2 cellular contexts compared by ENCODE assay signal in the genomic region with DNA sequence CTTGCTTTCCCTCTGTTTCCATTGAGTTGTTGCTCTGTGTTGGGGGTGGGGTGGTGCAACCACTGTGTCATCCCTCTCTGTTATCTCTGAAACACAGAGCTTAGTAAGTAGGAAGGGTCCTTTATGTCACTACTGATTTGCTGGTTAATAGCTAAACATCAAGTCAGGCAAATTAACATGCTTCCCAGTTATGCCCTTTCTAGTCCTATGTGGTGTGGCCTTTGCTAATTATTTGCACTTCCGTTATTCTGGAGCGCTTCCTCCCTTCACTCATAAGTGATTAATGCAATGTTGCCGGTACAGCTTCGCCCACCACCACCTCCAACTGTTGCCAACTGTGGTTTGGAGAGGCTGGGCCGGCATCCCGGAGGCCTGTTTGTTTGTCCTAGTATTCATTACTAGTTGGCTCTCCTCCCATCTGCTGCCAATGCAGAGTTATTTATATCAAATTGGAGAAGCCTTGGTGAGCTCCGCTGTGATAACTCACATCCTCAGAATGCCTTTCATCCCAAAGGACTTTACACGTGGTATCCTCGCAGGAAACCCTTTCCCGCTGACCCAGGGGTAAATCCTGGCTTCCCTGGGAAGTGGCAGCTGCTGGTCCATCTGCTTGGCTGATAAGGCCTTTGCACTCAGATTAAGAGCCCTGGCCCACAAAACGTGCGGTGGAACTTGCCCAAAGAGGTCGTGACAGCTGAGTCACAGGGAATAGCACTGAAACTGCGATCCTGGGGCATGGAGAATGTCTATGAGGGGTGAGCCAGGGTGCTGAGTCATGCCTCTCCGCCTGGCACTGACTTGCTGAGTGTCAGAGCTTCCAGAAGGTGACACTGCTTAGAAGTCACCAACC.
TF ChIP-seq lines count a peak whose summit lies in the region.

No MANE protein-coding gene starts in this region.

TF ChIP-seq in A549, 52 proteins besides CTCF, POLR2A, EP300 and RAD21 (continued from another document and continues in another):
- TF ChIP-seq, protein P1, sequence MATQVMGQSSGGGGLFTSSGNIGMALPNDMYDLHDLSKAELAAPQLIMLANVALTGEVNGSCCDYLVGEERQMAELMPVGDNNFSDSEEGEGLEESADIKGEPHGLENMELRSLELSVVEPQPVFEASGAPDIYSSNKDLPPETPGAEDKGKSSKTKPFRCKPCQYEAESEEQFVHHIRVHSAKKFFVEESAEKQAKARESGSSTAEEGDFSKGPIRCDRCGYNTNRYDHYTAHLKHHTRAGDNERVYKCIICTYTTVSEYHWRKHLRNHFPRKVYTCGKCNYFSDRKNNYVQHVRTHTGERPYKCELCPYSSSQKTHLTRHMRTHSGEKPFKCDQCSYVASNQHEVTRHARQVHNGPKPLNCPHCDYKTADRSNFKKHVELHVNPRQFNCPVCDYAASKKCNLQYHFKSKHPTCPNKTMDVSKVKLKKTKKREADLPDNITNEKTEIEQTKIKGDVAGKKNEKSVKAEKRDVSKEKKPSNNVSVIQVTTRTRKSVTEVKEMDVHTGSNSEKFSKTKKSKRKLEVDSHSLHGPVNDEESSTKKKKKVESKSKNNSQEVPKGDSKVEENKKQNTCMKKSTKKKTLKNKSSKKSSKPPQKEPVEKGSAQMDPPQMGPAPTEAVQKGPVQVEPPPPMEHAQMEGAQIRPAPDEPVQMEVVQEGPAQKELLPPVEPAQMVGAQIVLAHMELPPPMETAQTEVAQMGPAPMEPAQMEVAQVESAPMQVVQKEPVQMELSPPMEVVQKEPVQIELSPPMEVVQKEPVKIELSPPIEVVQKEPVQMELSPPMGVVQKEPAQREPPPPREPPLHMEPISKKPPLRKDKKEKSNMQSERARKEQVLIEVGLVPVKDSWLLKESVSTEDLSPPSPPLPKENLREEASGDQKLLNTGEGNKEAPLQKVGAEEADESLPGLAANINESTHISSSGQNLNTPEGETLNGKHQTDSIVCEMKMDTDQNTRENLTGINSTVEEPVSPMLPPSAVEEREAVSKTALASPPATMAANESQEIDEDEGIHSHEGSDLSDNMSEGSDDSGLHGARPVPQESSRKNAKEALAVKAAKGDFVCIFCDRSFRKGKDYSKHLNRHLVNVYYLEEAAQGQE (IDR thresholded peaks at IDR 0.05) = no peak
- TF ChIP-seq KDM5A (IDR thresholded peaks at IDR 0.05) (no peak), EHMT2 (IDR thresholded peaks at IDR 0.05; ENCODE audit: low read depth) (no peak), FOSB (CRISPR knock-in tag; IDR thresholded peaks at IDR 0.05) (no peak), JUNB (IDR thresholded peaks at IDR 0.05) (peak; percentile 42; the same call in 1 of the 2 replicates), SREBF2 (IDR thresholded peaks at IDR 0.05) (no peak), NPAS2 (CRISPR knock-in tag; IDR thresholded peaks at IDR 0.05; ENCODE audit: borderline replicate concordance) (0 out of 2 replicates have a peak, but pooled peaks have one; percentile 23), GATA3 (IDR thresholded peaks at IDR 0.05; ENCODE audit: borderline replicate concordance) (peak; percentile 40; the same call in 1 of the 2 replicates), TFCP2L1 (CRISPR knock-in tag; IDR thresholded peaks at IDR 0.05) (no peak), ZC3H11A (IDR thresholded peaks at IDR 0.05) (no peak), RCOR1 (IDR thresholded peaks at IDR 0.05; ENCODE audit: low read depth, low read length) (no peak), CBX8 (IDR thresholded peaks at IDR 0.05) (no peak), PHF8 (IDR thresholded peaks at IDR 0.05; ENCODE audit: borderline replicate concordance, low read depth) (no peak), CBX2 (IDR thresholded peaks at IDR 0.05; ENCODE audit: borderline replicate concordance, low read depth) (no peak), HOXA7 (CRISPR knock-in tag; IDR thresholded peaks at IDR 0.05) (no peak), BHLHE40 (IDR thresholded peaks at IDR 0.05; ENCODE audit: low read depth, low read length) (peak; percentile 60), EHF (CRISPR knock-in tag; IDR thresholded peaks at IDR 0.05) (peak; percentile 54; the same call in 1 of the 2 replicates), ESRRA (IDR thresholded peaks at IDR 0.05; ENCODE audit: borderline replicate concordance, low read length) (no peak), ZNF302 (CRISPR knock-in tag; IDR thresholded peaks at IDR 0.05) (no peak), ZSCAN20 (CRISPR knock-in tag; IDR thresholded peaks at IDR 0.05) (no peak), JUN (IDR thresholded peaks at IDR 0.05) (no peak; a peak in 1 of 5 replicates)
- TF ChIP-seq, protein P2, sequence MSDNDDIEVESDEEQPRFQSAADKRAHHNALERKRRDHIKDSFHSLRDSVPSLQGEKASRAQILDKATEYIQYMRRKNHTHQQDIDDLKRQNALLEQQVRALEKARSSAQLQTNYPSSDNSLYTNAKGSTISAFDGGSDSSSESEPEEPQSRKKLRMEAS (IDR thresholded peaks at IDR 0.05) = peak; percentile 83
- TF ChIP-seq, protein P3, sequence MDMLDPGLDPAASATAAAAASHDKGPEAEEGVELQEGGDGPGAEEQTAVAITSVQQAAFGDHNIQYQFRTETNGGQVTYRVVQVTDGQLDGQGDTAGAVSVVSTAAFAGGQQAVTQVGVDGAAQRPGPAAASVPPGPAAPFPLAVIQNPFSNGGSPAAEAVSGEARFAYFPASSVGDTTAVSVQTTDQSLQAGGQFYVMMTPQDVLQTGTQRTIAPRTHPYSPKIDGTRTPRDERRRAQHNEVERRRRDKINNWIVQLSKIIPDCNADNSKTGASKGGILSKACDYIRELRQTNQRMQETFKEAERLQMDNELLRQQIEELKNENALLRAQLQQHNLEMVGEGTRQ (IDR thresholded peaks at IDR 0.05) = no peak
- TF ChIP-seq, protein P4, sequence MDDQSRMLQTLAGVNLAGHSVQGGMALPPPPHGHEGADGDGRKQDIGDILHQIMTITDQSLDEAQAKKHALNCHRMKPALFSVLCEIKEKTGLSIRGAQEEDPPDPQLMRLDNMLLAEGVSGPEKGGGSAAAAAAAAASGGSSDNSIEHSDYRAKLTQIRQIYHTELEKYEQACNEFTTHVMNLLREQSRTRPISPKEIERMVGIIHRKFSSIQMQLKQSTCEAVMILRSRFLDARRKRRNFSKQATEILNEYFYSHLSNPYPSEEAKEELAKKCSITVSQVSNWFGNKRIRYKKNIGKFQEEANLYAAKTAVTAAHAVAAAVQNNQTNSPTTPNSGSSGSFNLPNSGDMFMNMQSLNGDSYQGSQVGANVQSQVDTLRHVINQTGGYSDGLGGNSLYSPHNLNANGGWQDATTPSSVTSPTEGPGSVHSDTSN (IDR thresholded peaks at IDR 0.05) = 0 out of 2 replicates have a peak, but pooled peaks have one; percentile 48
- TF ChIP-seq, protein P5, sequence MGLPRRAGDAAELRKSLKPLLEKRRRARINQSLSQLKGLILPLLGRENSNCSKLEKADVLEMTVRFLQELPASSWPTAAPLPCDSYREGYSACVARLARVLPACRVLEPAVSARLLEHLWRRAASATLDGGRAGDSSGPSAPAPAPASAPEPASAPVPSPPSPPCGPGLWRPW (IDR thresholded peaks at IDR 0.05) = no peak
- TF ChIP-seq, protein P6, sequence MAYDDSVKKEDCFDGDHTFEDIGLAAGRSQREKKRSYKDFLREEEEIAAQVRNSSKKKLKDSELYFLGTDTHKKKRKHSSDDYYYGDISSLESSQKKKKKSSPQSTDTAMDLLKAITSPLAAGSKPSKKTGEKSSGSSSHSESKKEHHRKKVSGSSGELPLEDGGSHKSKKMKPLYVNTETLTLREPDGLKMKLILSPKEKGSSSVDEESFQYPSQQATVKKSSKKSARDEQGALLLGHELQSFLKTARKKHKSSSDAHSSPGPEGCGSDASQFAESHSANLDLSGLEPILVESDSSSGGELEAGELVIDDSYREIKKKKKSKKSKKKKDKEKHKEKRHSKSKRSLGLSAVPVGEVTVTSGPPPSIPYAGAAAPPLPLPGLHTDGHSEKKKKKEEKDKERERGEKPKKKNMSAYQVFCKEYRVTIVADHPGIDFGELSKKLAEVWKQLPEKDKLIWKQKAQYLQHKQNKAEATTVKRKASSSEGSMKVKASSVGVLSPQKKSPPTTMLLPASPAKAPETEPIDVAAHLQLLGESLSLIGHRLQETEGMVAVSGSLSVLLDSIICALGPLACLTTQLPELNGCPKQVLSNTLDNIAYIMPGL (CRISPR knock-in tag; IDR thresholded peaks at IDR 0.05; ENCODE audit: borderline replicate concordance) = no peak

TF ChIP-seq in endothelial cell of umbilical vein, 7 proteins besides CTCF, POLR2A, EP300 and RAD21 (continued from another document):
- no peak for TF ChIP-seq EZH2 (IDR thresholded peaks at IDR 0.05; ENCODE audit: borderline replicate concordance, low read depth, low read length, severe bottlenecking)
- TF ChIP-seq, protein P2 (IDR thresholded peaks at IDR 0.05; ENCODE audit: insufficient read depth, insufficient read length) = peak; percentile 69
- peak; percentile 95 for TF ChIP-seq FOS (IDR thresholded peaks at IDR 0.05; ENCODE audit: borderline replicate concordance, insufficient read depth, low read length)
- peak; percentile 99 for TF ChIP-seq GATA2 (IDR thresholded peaks at IDR 0.05; ENCODE audit: insufficient read depth, insufficient read length, low read depth, low read length)
- peak; percentile 91 for TF ChIP-seq POLR2AphosphoS5 (IDR thresholded peaks at IDR 0.05; ENCODE audit: insufficient read depth, low read depth, low read length)
- TF ChIP-seq MYC (IDR thresholded peaks at IDR 0.05; ENCODE audit: low read depth, low read length) = no peak
